1 cellular context compared by ENCODE assay signal in genomic region chr11:121559812-121560211, GRCh38.
TF ChIP-seq lines count a peak whose summit lies in the region.

No MANE protein-coding gene starts in this region.

TF ChIP-seq in HepG2, 621 proteins besides CTCF, POLR2A, EP300 and RAD21 (continued from another document):
- TF ChIP-seq ARID4A (CRISPR knock-in tag; IDR thresholded peaks at IDR 0.05; ENCODE audit: borderline replicate concordance), result no peak
- 0 out of 2 replicates have a peak, but pooled peaks have one; percentile 49 for TF ChIP-seq ZNF224 (CRISPR knock-in tag; IDR thresholded peaks at IDR 0.05)
- TF ChIP-seq CSRNP1 (CRISPR knock-in tag; IDR thresholded peaks at IDR 0.05), result no peak
- no peak for TF ChIP-seq FOXO4 (CRISPR knock-in tag; conservative IDR thresholded peaks at IDR 0.05)
- no peak for TF ChIP-seq HOXA3 (CRISPR knock-in tag; IDR thresholded peaks at IDR 0.05)
- TF ChIP-seq STAT5B (CRISPR knock-in tag; IDR thresholded peaks at IDR 0.05), result no peak
- no peak for TF ChIP-seq CCDC6 (CRISPR knock-in tag; IDR thresholded peaks at IDR 0.05)
- TF ChIP-seq ZNF335 (CRISPR knock-in tag; IDR thresholded peaks at IDR 0.05), result no peak
- TF ChIP-seq SMAD3 (CRISPR knock-in tag; IDR thresholded peaks at IDR 0.05), result no peak
- no peak for TF ChIP-seq PHF20 (CRISPR knock-in tag; IDR thresholded peaks at IDR 0.05)
- no peak for TF ChIP-seq RFX1 (IDR thresholded peaks at IDR 0.05)
- TF ChIP-seq ZUFSP (CRISPR knock-in tag; IDR thresholded peaks at IDR 0.05; ENCODE audit: borderline replicate concordance), result no peak
- TF ChIP-seq ZNF605 (CRISPR knock-in tag; IDR thresholded peaks at IDR 0.05), result 0 out of 2 replicates have a peak, but pooled peaks have one; percentile 34
- no peak for TF ChIP-seq ZNF776 (CRISPR knock-in tag; IDR thresholded peaks at IDR 0.05)
- peak; percentile 50; the same call in 1 of the 2 replicates for TF ChIP-seq ZNF687 (CRISPR knock-in tag; IDR thresholded peaks at IDR 0.05)
- TF ChIP-seq ZNF225 (CRISPR knock-in tag; IDR thresholded peaks at IDR 0.05), result no peak
- TF ChIP-seq MAX (IDR thresholded peaks at IDR 0.05), result peak; percentile 58; the same call in 1 of the 2 replicates
- no peak for TF ChIP-seq RNF2 (conservative IDR thresholded peaks at IDR 0.05; ENCODE audit: low read depth)
- no peak for TF ChIP-seq ZNF792 (CRISPR knock-in tag; IDR thresholded peaks at IDR 0.05)
- peak; percentile 43; the same call in 1 of the 2 replicates for TF ChIP-seq ZBTB38 (CRISPR knock-in tag; IDR thresholded peaks at IDR 0.05)
- peak; percentile 33; the same call in 1 of the 2 replicates for TF ChIP-seq SALL1 (CRISPR knock-in tag; IDR thresholded peaks at IDR 0.05)
